ENCODE assay signal across 22 cellular contexts in genomic region chr4:87117730-87118075, GRCh38.
DNase-seq lines count a peak whose midpoint lies in the region; ATAC-seq and TF ChIP-seq lines count a peak whose summit lies in the region.
"Had no signal": no experiment of that assay in that cellular context is flagged by ENCODE, and none has a peak within 500 bp of the region (broad histone marks: within the 10 kb centered on the region; RNA-seq: fewer than 3 reads in every experiment).

No MANE protein-coding gene starts in this region.

- H3K27me3 Mint-ChIP-seq in nephron (ENCODE audit: low read depth), result no peaks in the 10 kb centered on the region
- no peaks in the 10 kb centered on the region for H3K27me3 Mint-ChIP-seq in activated T-helper 17 cell treated with anti-CD3 and anti-CD28 coated beads, Interleukin-2, amount 50 U/mL, for 72 hours
- H3K27me3 Mint-ChIP-seq: activated naive CD8-positive, alpha-beta T cell treated with anti-CD3 and anti-CD28 coated beads, Interleukin-2, amount 50 U/mL, for 24 hours; memory B cell; natural killer cell treated with Interleukin-12 subunit alpha and Interleukin-12 subunit beta and Interleukin-15 and Interleukin-18, amount 100 ng/mL, for 72 hours; stimulated activated memory B cell treated with anti-CD40 and anti-IgM and Interleukin-4, amounts not matched to agents 10 μg/mL and 1 μg/mL and 100 μg/mL, for 72 hours had no signal

- H3K36me3 ChIP-seq in HUES6 (ENCODE audit: control insufficient read depth, insufficient read depth, low read length) (peaks cover 52% of the 10 kb centered on the region), body of pancreas (replicated peaks in 1 of 2; ENCODE audit: insufficient read depth in 1 of 2, low read depth in 2 of 2) (peaks cover 11 to 15% of the 10 kb centered on the region in 2 donors), skeletal muscle tissue (ENCODE audit: control insufficient read depth in 3 of 3, insufficient read depth in 3 of 3, low read length in 3 of 3) (peaks cover 11 to 32% (median 26%) of the 10 kb centered on the region in 3 donors), PC-9 (ENCODE audit: low read depth) (no peaks in the 10 kb centered on the region)

- peaks cover 56% of the 10 kb centered on the region for H3K4me1 Mint-ChIP-seq in nephron
- H3K4me1 Mint-ChIP-seq in activated T-helper 17 cell treated with anti-CD3 and anti-CD28 coated beads, Interleukin-2, amount 50 U/mL, for 72 hours, result peaks cover 13% of the 10 kb centered on the region

- H3K27me3 ChIP-seq in HUES6 (ENCODE audit: control insufficient read depth, insufficient read depth, low read length), result no peaks in the 10 kb centered on the region
- H3K27me3 ChIP-seq in body of pancreas, result no peaks in the 10 kb centered on the region
- H3K27me3 ChIP-seq in skeletal muscle tissue (ENCODE audit: control insufficient read depth in 3 of 3, insufficient read depth in 3 of 3, low read length in 3 of 3), result no peaks in the 10 kb centered on the region
- no peaks in the 10 kb centered on the region for H3K27me3 ChIP-seq in PC-9 (ENCODE audit: insufficient read depth, low read depth)
- H3K27me3 ChIP-seq: dorsolateral prefrontal cortex, upper lobe of right lung had no signal

- TF ChIP-seq CTCF in body of pancreas (IDR thresholded peaks at IDR 0.05), result no peak
- TF ChIP-seq CTCF in nephron (IDR thresholded peaks at IDR 0.05; ENCODE audit: unreplicated experiment in 3 of 3), result no peak
- no peak for TF ChIP-seq CTCF in PC-9 (conservative IDR thresholded peaks at IDR 0.05)

- ATAC-seq in body of pancreas, result no peak
- ATAC-seq in activated T-helper 17 cell treated with anti-CD3 and anti-CD28 coated beads, Interleukin-2, amount 50 U/mL, for 72 hours (replicated peaks), result no peak
- ATAC-seq: activated naive CD8-positive, alpha-beta T cell treated with anti-CD3 and anti-CD28 coated beads, Interleukin-2, amount 50 U/mL, for 24 hours; natural killer cell treated with Interleukin-12 subunit alpha and Interleukin-12 subunit beta and Interleukin-15 and Interleukin-18, amount 100 ng/mL, for 72 hours; stimulated activated memory B cell treated with anti-CD40 and anti-IgM and Interleukin-4, amounts not matched to agents 10 μg/mL and 1 μg/mL and 100 μg/mL, for 72 hours had no signal

- DNase-seq in body of pancreas, result peak in 1 of 4 donors; percentile 18
- no peak for DNase-seq in PC-9
- no peak for DNase-seq in effector CD4-positive, alpha-beta T cell
- DNase-seq: activated CD4-positive, CD25-positive, alpha-beta regulatory T cell; activated CD8-positive, alpha-beta memory T cell treated with anti-CD3 and anti-CD28 coated beads for 24 hours; activated naive CD8-positive, alpha-beta T cell treated with anti-CD3 and anti-CD28 coated beads, Interleukin-2, amount 50 U/mL, for 24 hours; COR-L47; dorsolateral prefrontal cortex; erythroblast; MV-4-11; NCI-H1694 treated with DMSO at 0.1 percent for 48 hours; NCI-H2227 treated with DMSO at 0.1 percent for 48 hours; upper lobe of right lung had no signal

- H3K27ac ChIP-seq in HUES6 (ENCODE audit: low read depth, low read length), result 0 out of 2 replicates have a peak overlapping the region, but pooled peaks have one; percentile 22
- H3K27ac ChIP-seq in body of pancreas, result peak overlapping the region in 3 of 4 donors; percentile 19 to 68 (median 49)
- peak overlapping the region; percentile 65 for H3K27ac ChIP-seq in skeletal muscle tissue (ENCODE audit: low read depth, low read length)
- H3K27ac ChIP-seq in PC-9, result no peak overlapping the region
- H3K27ac ChIP-seq: KMS-11, upper lobe of right lung had no signal

- H3F3A ChIP-seq in PC-9 (ENCODE audit: insufficient read depth, low read depth), result no peaks in the 10 kb centered on the region

- H3K4me2 ChIP-seq in PC-9, result no peak overlapping the region
- H3K4me2 ChIP-seq: KMS-11 had no signal

- no peaks in the 10 kb centered on the region for H4K20me1 ChIP-seq in PC-9 (ENCODE audit: insufficient read depth)

- H2AFZ ChIP-seq in PC-9, result no peak overlapping the region

- H3K36me3 Mint-ChIP-seq in nephron (ENCODE audit: low read depth), result peaks cover 72% of the 10 kb centered on the region
- peaks cover 96% of the 10 kb centered on the region for H3K36me3 Mint-ChIP-seq in activated T-helper 17 cell treated with anti-CD3 and anti-CD28 coated beads, Interleukin-2, amount 50 U/mL, for 72 hours (ENCODE audit: low read depth)
- H3K36me3 Mint-ChIP-seq: natural killer cell treated with Interleukin-12 subunit alpha and Interleukin-12 subunit beta and Interleukin-15 and Interleukin-18, amount 100 ng/mL, for 72 hours had no signal

- no peak overlapping the region for H3K4me3 Mint-ChIP-seq in nephron
- H3K4me3 Mint-ChIP-seq in activated T-helper 17 cell treated with anti-CD3 and anti-CD28 coated beads, Interleukin-2, amount 50 U/mL, for 72 hours, result no peak overlapping the region
- H3K4me3 Mint-ChIP-seq: activated naive CD8-positive, alpha-beta T cell treated with anti-CD3 and anti-CD28 coated beads, Interleukin-2, amount 50 U/mL, for 24 hours; memory B cell; natural killer cell treated with Interleukin-12 subunit alpha and Interleukin-12 subunit beta and Interleukin-15 and Interleukin-18, amount 100 ng/mL, for 72 hours; stimulated activated memory B cell treated with anti-CD40 and anti-IgM and Interleukin-4, amounts not matched to agents 10 μg/mL and 1 μg/mL and 100 μg/mL, for 72 hours; T-helper 2 cell treated with Interferon-gamma antibody and Interleukin-4, amounts not matched to agents 5 μg/mL and 100 μg/mL, for 36 hours had no signal

- no peak overlapping the region for H3K9ac ChIP-seq in HUES6 (ENCODE audit: low read length)
- peak overlapping the region in 2 of 3 donors; percentile 45 to 63 for H3K9ac ChIP-seq in skeletal muscle tissue (ENCODE audit: low read depth in 1 of 3, low read length in 3 of 3)
- H3K9ac ChIP-seq: KMS-11 had no signal

- H3K9me2 ChIP-seq in PC-9 (ENCODE audit: insufficient read depth), result no peaks in the 10 kb centered on the region

- POLR2A ChIA-PET in PC-9 (lab: Charles Lee; ENCODE audit: unreplicated experiment), result no interaction called here

- 55 to 79% methylated on average over 5 of the region's 5 CpGs for WGBS in body of pancreas, 2 donors

- no peak for TF ChIP-seq POLR2A in body of pancreas (IDR thresholded peaks at IDR 0.05)

- no peak overlapping the region for H3K4me3 ChIP-seq in HUES6 (ENCODE audit: low read depth, low read length)
- no peak overlapping the region for H3K4me3 ChIP-seq in body of pancreas
- H3K4me3 ChIP-seq in skeletal muscle tissue (ENCODE audit: low read length in 3 of 3), result no peak overlapping the region
- no peak overlapping the region for H3K4me3 ChIP-seq in PC-9
- H3K4me3 ChIP-seq: dorsolateral prefrontal cortex, upper lobe of right lung had no signal

- intact Hi-C loops in body of pancreas (cut with DNase I), result no loop called here
- intact Hi-C loops in PC-9 (cut with micrococcal nuclease; ENCODE audit: unreplicated experiment), result no loop called here

- CTCF ChIA-PET in PC-9 (lab: Charles Lee), result no interaction called here

- no peaks in the 10 kb centered on the region for H3K9me3 Mint-ChIP-seq in nephron
- no peaks in the 10 kb centered on the region for H3K9me3 Mint-ChIP-seq in activated T-helper 17 cell treated with anti-CD3 and anti-CD28 coated beads, Interleukin-2, amount 50 U/mL, for 72 hours
- H3K9me3 Mint-ChIP-seq: activated naive CD8-positive, alpha-beta T cell treated with anti-CD3 and anti-CD28 coated beads, Interleukin-2, amount 50 U/mL, for 24 hours; memory B cell; natural killer cell treated with Interleukin-12 subunit alpha and Interleukin-12 subunit beta and Interleukin-15 and Interleukin-18, amount 100 ng/mL, for 72 hours; stimulated activated memory B cell treated with anti-CD40 and anti-IgM and Interleukin-4, amounts not matched to agents 10 μg/mL and 1 μg/mL and 100 μg/mL, for 72 hours; T-helper 2 cell treated with Interferon-gamma antibody and Interleukin-4, amounts not matched to agents 5 μg/mL and 100 μg/mL, for 36 hours had no signal

- H3K9me3 ChIP-seq in HUES6 (ENCODE audit: control insufficient read depth, insufficient read depth, low read depth, low read length) (no peaks in the 10 kb centered on the region), body of pancreas (no peaks in the 10 kb centered on the region), skeletal muscle tissue (ENCODE audit: control insufficient read depth in 3 of 3, low read length in 3 of 3) (no peaks in the 10 kb centered on the region), PC-9 (ENCODE audit: insufficient read depth, low read depth) (no peaks in the 10 kb centered on the region)
- H3K9me3 ChIP-seq: upper lobe of right lung had no signal

- BruUV-seq in PC-9 (replicated peaks; lab: Mats Ljungman, UMichigan), result no TSS peak

- peaks cover 15% of the 10 kb centered on the region for H3K4me1 ChIP-seq in HUES6 (ENCODE audit: control insufficient read depth, insufficient read depth, low read length)
- peaks cover 38% of the 10 kb centered on the region for H3K4me1 ChIP-seq in body of pancreas
- peaks cover 57 to 66% (median 59%) of the 10 kb centered on the region in 3 donors for H3K4me1 ChIP-seq in skeletal muscle tissue (ENCODE audit: control insufficient read depth in 3 of 3, insufficient read depth in 3 of 3, low read length in 3 of 3)
- no peaks in the 10 kb centered on the region for H3K4me1 ChIP-seq in PC-9 (replicated peaks; ENCODE audit: insufficient read depth)

- peak overlapping the region; percentile 85 to 93 (median 92) for H3K27ac Mint-ChIP-seq in nephron
- H3K27ac Mint-ChIP-seq in activated T-helper 17 cell treated with anti-CD3 and anti-CD28 coated beads, Interleukin-2, amount 50 U/mL, for 72 hours, result no peak overlapping the region
- H3K27ac Mint-ChIP-seq: activated naive CD8-positive, alpha-beta T cell treated with anti-CD3 and anti-CD28 coated beads, Interleukin-2, amount 50 U/mL, for 24 hours; memory B cell; natural killer cell treated with Interleukin-12 subunit alpha and Interleukin-12 subunit beta and Interleukin-15 and Interleukin-18, amount 100 ng/mL, for 72 hours; stimulated activated memory B cell treated with anti-CD40 and anti-IgM and Interleukin-4, amounts not matched to agents 10 μg/mL and 1 μg/mL and 100 μg/mL, for 72 hours; T-helper 2 cell treated with Interferon-gamma antibody and Interleukin-4, amounts not matched to agents 5 μg/mL and 100 μg/mL, for 36 hours had no signal

- no peaks in the 10 kb centered on the region for H3K79me2 ChIP-seq in PC-9 (ENCODE audit: low read depth)
